18 cellular contexts compared by ENCODE assay signal in the genomic region with DNA sequence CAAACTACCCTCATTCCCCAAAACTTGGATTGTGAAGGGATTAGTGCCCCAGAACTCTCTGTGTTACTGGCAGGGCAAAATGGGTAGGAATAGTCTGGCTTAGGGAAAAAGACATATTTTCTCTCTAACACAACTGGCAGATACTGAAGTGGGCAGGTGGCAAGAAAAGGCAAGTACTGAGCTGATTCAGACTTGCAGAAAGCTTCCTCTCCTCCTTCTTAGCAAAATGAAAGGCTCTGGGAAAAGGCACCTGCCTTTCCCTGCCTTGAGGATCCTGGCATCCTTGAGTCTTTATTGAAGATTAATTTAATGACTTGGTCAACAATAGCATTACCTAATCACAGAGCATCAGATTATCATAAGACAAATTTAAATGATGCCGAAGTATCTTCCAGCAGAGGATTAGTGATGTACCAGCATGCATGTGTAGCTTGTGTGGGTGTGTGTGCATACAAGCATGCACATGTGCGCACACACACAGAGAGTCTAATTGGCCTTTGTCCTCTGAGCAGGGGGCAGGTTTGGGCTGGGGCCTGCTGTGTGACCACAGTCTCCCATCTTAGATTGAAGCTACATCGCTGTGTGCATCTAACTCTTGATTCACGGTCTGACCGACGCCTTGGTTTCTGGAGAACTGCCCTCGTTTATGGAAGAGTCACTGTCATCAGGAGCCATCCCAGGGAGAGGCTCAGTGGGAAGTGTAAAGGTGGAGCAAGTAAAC.
DNase-seq lines count a peak whose midpoint lies in the region; ATAC-seq and TF ChIP-seq lines count a peak whose summit lies in the region.
"Had no signal": no experiment of that assay in that cellular context is flagged by ENCODE, and none has a peak within 500 bp of the region (broad histone marks: within the 10 kb centered on the region; RNA-seq: fewer than 3 reads in every experiment).

No MANE protein-coding gene starts in this region.

- 37 to 50% (median 44%) methylated on average over 7 of the region's 7 CpGs for WGBS in psoas muscle, 3 donors

- H3K9me3 Mint-ChIP-seq in stimulated activated naive CD8-positive, alpha-beta T cell treated with anti-CD3 and anti-CD28 coated beads, Interleukin-15, amount 100 ng/mL, for 72 hours: no peaks in the 10 kb centered on the region
- no peaks in the 10 kb centered on the region for H3K9me3 Mint-ChIP-seq in activated T-helper 2 cell treated with anti-CD3 and anti-CD28 coated beads, Interferon-gamma antibody, Interleukin-2, Interleukin-4, amounts not matched to agents 10 μg/mL and 5 μg/mL and 100 μg/mL, durations not matched to agents 14 hours and 24 hours and 36 hours
- H3K9me3 Mint-ChIP-seq: H9; stimulated activated naive B cell treated with anti-CD40 and anti-IgM and Interleukin-4, amounts not matched to agents 10 μg/mL and 1 μg/mL and 100 μg/mL, for 72 hours had no signal

- H3K4me3 ChIP-seq in fibroblast of lung (replicated peaks in 1 of 4; ENCODE audit: control extremely low read depth in 1 of 4, insufficient read depth in 1 of 4, low read depth in 3 of 4, low read length in 4 of 4) (no peak overlapping the region), psoas muscle (peak overlapping the region; percentile 8)
- H3K4me3 ChIP-seq: colonic mucosa, mucosa of descending colon had no signal

- no peak overlapping the region for H3K4me3 Mint-ChIP-seq in stimulated activated naive CD8-positive, alpha-beta T cell treated with anti-CD3 and anti-CD28 coated beads, Interleukin-15, amount 100 ng/mL, for 72 hours
- H3K4me3 Mint-ChIP-seq in activated T-helper 2 cell treated with anti-CD3 and anti-CD28 coated beads, Interferon-gamma antibody, Interleukin-2, Interleukin-4, amounts not matched to agents 10 μg/mL and 5 μg/mL and 100 μg/mL, durations not matched to agents 14 hours and 24 hours and 36 hours (ENCODE audit: low read depth): no peak overlapping the region
- H3K4me3 Mint-ChIP-seq: H9; stimulated activated naive B cell treated with anti-CD40 and anti-IgM and Interleukin-4, amounts not matched to agents 10 μg/mL and 1 μg/mL and 100 μg/mL, for 72 hours had no signal

- ATAC-seq in stimulated activated naive CD8-positive, alpha-beta T cell treated with anti-CD3 and anti-CD28 coated beads, Interleukin-15, amount 100 ng/mL, for 72 hours: no peak
- no peak for ATAC-seq in stimulated activated naive CD8-positive, alpha-beta T cell treated with anti-CD3 and anti-CD28 coated beads, Interleukin-15, Interleukin-2, amounts not matched to agents 100 U/mL and 50 U/mL, for 24 hours
- ATAC-seq in psoas muscle (no peak), HG02970 (IDR thresholded peaks at IDR 0.05; ENCODE audit: low FRiP score, unreplicated experiment) (no peak)
- ATAC-seq: mucosa of descending colon; stimulated activated naive B cell treated with anti-CD40 and anti-IgM and Interleukin-4, amounts not matched to agents 10 μg/mL and 1 μg/mL and 100 μg/mL, for 72 hours had no signal

- peaks cover 2% of the 10 kb centered on the region for H3K36me3 ChIP-seq in fibroblast of lung (ENCODE audit: control insufficient read depth, insufficient read depth, low read length)
- H3K36me3 ChIP-seq in psoas muscle (ENCODE audit: insufficient read depth in 1 of 2, low read depth in 1 of 2): peaks cover 0 to 36% of the 10 kb centered on the region in 2 donors
- H3K36me3 ChIP-seq: colonic mucosa had no signal

- peaks cover 69% of the 10 kb centered on the region for H3K79me2 ChIP-seq in fibroblast of lung (ENCODE audit: control insufficient read depth, insufficient read depth, low read length)

- H3K4me1 ChIP-seq in fibroblast of lung (ENCODE audit: control insufficient read depth, extremely low read depth, insufficient read depth, low read length): peaks cover 44% of the 10 kb centered on the region
- peaks cover 100% of the 10 kb centered on the region for H3K4me1 ChIP-seq in psoas muscle

- no peak overlapping the region for H3K9ac ChIP-seq in fibroblast of lung (ENCODE audit: insufficient read depth, low read length)
- H3K9ac ChIP-seq: KMS-11 had no signal

- H3K27ac ChIP-seq in fibroblast of lung (ENCODE audit: insufficient read depth, low read length): peak overlapping the region; percentile 30
- peak overlapping the region; percentile 93 for H3K27ac ChIP-seq in psoas muscle
- H3K27ac ChIP-seq: colonic mucosa, KMS-11 had no signal

- H3K27ac Mint-ChIP-seq in stimulated activated naive CD8-positive, alpha-beta T cell treated with anti-CD3 and anti-CD28 coated beads, Interleukin-15, amount 100 ng/mL, for 72 hours: peak overlapping the region; percentile 38 to 63
- no peak overlapping the region for H3K27ac Mint-ChIP-seq in activated T-helper 2 cell treated with anti-CD3 and anti-CD28 coated beads, Interferon-gamma antibody, Interleukin-2, Interleukin-4, amounts not matched to agents 10 μg/mL and 5 μg/mL and 100 μg/mL, durations not matched to agents 14 hours and 24 hours and 36 hours
- H3K27ac Mint-ChIP-seq: H9; stimulated activated naive B cell treated with anti-CD40 and anti-IgM and Interleukin-4, amounts not matched to agents 10 μg/mL and 1 μg/mL and 100 μg/mL, for 72 hours had no signal

- H3K27me3 Mint-ChIP-seq in stimulated activated naive CD8-positive, alpha-beta T cell treated with anti-CD3 and anti-CD28 coated beads, Interleukin-15, amount 100 ng/mL, for 72 hours: no peaks in the 10 kb centered on the region
- H3K27me3 Mint-ChIP-seq in activated T-helper 2 cell treated with anti-CD3 and anti-CD28 coated beads, Interferon-gamma antibody, Interleukin-2, Interleukin-4, amounts not matched to agents 10 μg/mL and 5 μg/mL and 100 μg/mL, durations not matched to agents 14 hours and 24 hours and 36 hours (ENCODE audit: low read depth): no peaks in the 10 kb centered on the region
- H3K27me3 Mint-ChIP-seq: stimulated activated naive B cell treated with anti-CD40 and anti-IgM and Interleukin-4, amounts not matched to agents 10 μg/mL and 1 μg/mL and 100 μg/mL, for 72 hours had no signal

- H3K4me1 Mint-ChIP-seq in stimulated activated naive CD8-positive, alpha-beta T cell treated with anti-CD3 and anti-CD28 coated beads, Interleukin-15, amount 100 ng/mL, for 72 hours: peaks cover 7% of the 10 kb centered on the region
- peaks cover 8% of the 10 kb centered on the region for H3K4me1 Mint-ChIP-seq in activated T-helper 2 cell treated with anti-CD3 and anti-CD28 coated beads, Interferon-gamma antibody, Interleukin-2, Interleukin-4, amounts not matched to agents 10 μg/mL and 5 μg/mL and 100 μg/mL, durations not matched to agents 14 hours and 24 hours and 36 hours (ENCODE audit: low read depth)
- H3K4me1 Mint-ChIP-seq: stimulated activated naive B cell treated with anti-CD40 and anti-IgM and Interleukin-4, amounts not matched to agents 10 μg/mL and 1 μg/mL and 100 μg/mL, for 72 hours had no signal

- no peaks in the 10 kb centered on the region for H3K9me3 ChIP-seq in fibroblast of lung (ENCODE audit: control insufficient read depth, insufficient read depth, low read depth, low read length)
- no peaks in the 10 kb centered on the region for H3K9me3 ChIP-seq in psoas muscle
- H3K9me3 ChIP-seq: colonic mucosa, mucosa of descending colon had no signal

- H3K27me3 ChIP-seq in fibroblast of lung (ENCODE audit: control insufficient read depth, insufficient read depth, low read length): no peaks in the 10 kb centered on the region
- H3K27me3 ChIP-seq in psoas muscle (ENCODE audit: insufficient read depth in 3 of 3, low read length in 2 of 3): no peaks in the 10 kb centered on the region
- H3K27me3 ChIP-seq: colonic mucosa had no signal

- intact Hi-C loops in psoas muscle (cut with DNase I): no loop called here
- intact Hi-C loops in activated T-helper 2 cell treated with anti-CD3 and anti-CD28 coated beads, Interferon-gamma antibody, Interleukin-2, Interleukin-4, amounts not matched to agents 10 μg/mL and 5 μg/mL and 100 μg/mL, durations not matched to agents 14 hours and 24 hours and 36 hours (cut with micrococcal nuclease): no loop called here

- H2AFZ ChIP-seq in fibroblast of lung (ENCODE audit: low read length): no peak overlapping the region

- H3K36me3 Mint-ChIP-seq in activated T-helper 2 cell treated with anti-CD3 and anti-CD28 coated beads, Interferon-gamma antibody, Interleukin-2, Interleukin-4, amounts not matched to agents 10 μg/mL and 5 μg/mL and 100 μg/mL, durations not matched to agents 14 hours and 24 hours and 36 hours (ENCODE audit: low read depth): peaks cover 28% of the 10 kb centered on the region

- no peaks in the 10 kb centered on the region for H4K20me1 ChIP-seq in fibroblast of lung (ENCODE audit: control insufficient read depth, extremely low read depth, insufficient read depth, low read length)

- DNase-seq in stimulated activated naive CD8-positive, alpha-beta T cell treated with anti-CD3 and anti-CD28 coated beads, Interleukin-15, amount 100 ng/mL, for 72 hours: no peak
- DNase-seq in stimulated activated naive CD8-positive, alpha-beta T cell treated with anti-CD3 and anti-CD28 coated beads, Interleukin-15, Interleukin-2, amounts not matched to agents 100 U/mL and 50 U/mL, for 24 hours: no peak
- DNase-seq in fibroblast of lung (ENCODE audit: low read depth in 2 of 2) (no peak), psoas muscle (no peak), AML-193 (lab: John Stamatoyannopoulos, UW) (no peak)
- no peak for DNase-seq in stimulated activated CD4-positive, alpha-beta T cell treated with anti-CD3 and anti-CD28 coated beads, Interleukin-15, amount 100 ng/mL, for 24 hours
- DNase-seq in activated T-helper 2 cell treated with anti-CD3 and anti-CD28 coated beads, Interferon-gamma antibody, Interleukin-2, Interleukin-4, amounts not matched to agents 10 μg/mL and 5 μg/mL and 100 μg/mL, durations not matched to agents 14 hours and 24 hours and 36 hours (ENCODE audit: low spot score): no peak
- DNase-seq: activated T-cell treated with anti-CD3 and anti-CD28 coated beads for 4 hours; colonic mucosa; DMS 273 treated with DMSO at 0.1 percent for 48 hours; H9; mucosa of descending colon; NCI-H1417 treated with DMSO at 0.1 percent for 48 hours; NCI-H510A; stimulated activated naive B cell treated with anti-CD40 and anti-IgM and Interleukin-4, amounts not matched to agents 10 μg/mL and 1 μg/mL and 100 μg/mL, for 72 hours; T-helper 2 cell had no signal

- TF ChIP-seq CTCF in fibroblast of lung (conservative IDR thresholded peaks at IDR 0.05 in 1 of 2, IDR thresholded peaks at IDR 0.05 in 1 of 2; ENCODE audit: low read depth in 1 of 2, low read length in 2 of 2): no peak
- no peak for TF ChIP-seq CTCF in psoas muscle (IDR thresholded peaks at IDR 0.05)

- H3K4me2 ChIP-seq in fibroblast of lung (ENCODE audit: extremely low read depth, insufficient read depth, low read length): no peak overlapping the region
- H3K4me2 ChIP-seq: KMS-11 had no signal
